26 cellular contexts compared by ENCODE assay signal in the genomic region with DNA sequence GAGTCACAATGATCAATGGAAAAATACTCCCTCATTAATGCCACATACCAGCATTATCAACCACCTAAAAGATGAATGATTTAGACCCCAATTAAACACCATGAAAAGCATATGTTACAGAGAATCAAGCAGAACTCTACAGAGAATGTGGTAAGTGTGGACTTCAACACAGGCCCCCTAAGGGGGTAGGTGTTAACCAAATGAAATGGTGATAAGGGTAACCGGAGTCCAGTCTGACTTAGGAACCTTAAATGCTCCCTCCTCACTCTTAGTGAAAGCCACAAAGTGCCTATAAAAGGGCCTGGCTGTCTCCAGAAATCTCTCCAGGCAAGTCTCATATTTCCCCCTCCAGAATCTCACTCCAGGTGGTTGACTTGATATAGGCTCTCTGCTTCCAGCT.
"Had no signal": no experiment of that assay in that cellular context is flagged by ENCODE, and none has a peak within 500 bp of the region (broad histone marks: within the 10 kb centered on the region; RNA-seq: fewer than 3 reads in every experiment).

No MANE protein-coding gene starts in this region.

- ATAC-seq: esophagus mucosa; gastroesophageal sphincter; heart left ventricle; left cardiac atrium; left lung; naive thymus-derived CD4-positive, alpha-beta T cell; psoas muscle; right cardiac atrium; stimulated activated effector memory CD8-positive, alpha-beta T cell treated with anti-CD3 and anti-CD28 coated beads, Interleukin-12 subunit alpha, Interleukin-12 subunit beta, amount 100 ng/mL, for 72 hours had no signal

- H3K27ac ChIP-seq: epithelial cell of prostate, gastroesophageal sphincter, heart left ventricle, hepatocyte, left lung, neural progenitor cell, parathyroid adenoma, psoas muscle, sigmoid colon, stomach, thyroid gland, vagina had no signal

- DNase-seq: effector CD8-positive, alpha-beta T cell; endodermal cell; foreskin fibroblast; heart left ventricle; left cardiac atrium; left lung; mesenchymal stem cell; midbrain; naive thymus-derived CD4-positive, alpha-beta T cell; psoas muscle; right cardiac atrium; sigmoid colon; stimulated activated CD4-positive, alpha-beta T cell treated with anti-CD3 and anti-CD28 coated beads, Interleukin-2, amount 100 ng/mL, for 24 hours; stimulated activated CD4-positive, alpha-beta T cell treated with anti-CD3 and anti-CD28 coated beads, Interleukin-4, amount 100 ng/mL, for 24 hours; stimulated activated naive CD4-positive, alpha-beta T cell treated with Interleukin-2 at 50 U/mL for 16 hours; stomach; thyroid gland; trophoblast cell had no signal
